8 cellular contexts compared by ENCODE assay signal in the genomic region with DNA sequence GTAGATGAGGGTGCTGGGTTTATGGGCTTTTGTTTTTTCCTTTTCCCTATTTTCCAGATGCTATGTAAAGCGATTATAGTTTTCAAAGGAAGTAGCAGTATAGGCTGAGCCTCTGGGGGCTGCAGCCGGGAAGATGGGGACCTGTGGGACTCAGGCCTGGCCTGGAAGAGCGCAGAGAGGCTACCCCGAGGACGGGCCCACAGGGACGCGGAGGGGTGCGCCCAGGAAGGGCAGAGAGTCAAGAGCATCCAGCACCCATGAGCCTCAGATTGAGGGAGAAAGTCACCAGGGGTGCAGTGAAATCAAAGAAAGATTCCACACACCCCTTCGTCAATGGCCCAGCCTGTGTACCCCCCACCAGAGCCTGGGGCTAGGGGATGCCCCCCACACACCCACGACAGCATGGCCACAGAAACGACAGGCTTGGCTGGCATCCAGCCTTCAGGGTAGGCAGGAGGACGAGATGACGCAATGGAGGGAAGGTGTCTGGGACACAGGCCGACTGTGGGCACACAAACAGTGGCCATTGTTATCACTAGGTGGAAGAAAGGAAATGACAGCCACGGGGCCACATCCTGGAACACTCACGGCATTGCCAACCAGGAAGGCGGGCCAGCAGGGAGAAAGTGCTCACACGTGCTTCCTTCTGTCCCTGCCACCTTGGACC. TPM values are rescaled to one million over a fixed set of nuclear protein-coding genes. Genes with fewer than 3 reads are reported as not detected.
DNase-seq lines count a peak whose midpoint lies in the region; FAIRE-seq and TF ChIP-seq lines count a peak whose summit lies in the region.

No MANE protein-coding gene starts in this region.

- peak overlapping the region; percentile 12 for H3K27ac Mint-ChIP-seq in chondrocyte (ENCODE audit: unreplicated experiment)

- H3K4me2 ChIP-seq in BLaER1 treated with 17β-estradiol and CSF1 and Interleukin-3, amounts not matched to agents 10 nM and 100 nM = peak overlapping the region; percentile 70 to 90 (median 84)

- no peak overlapping the region for H3K4me3 Mint-ChIP-seq in chondrocyte (ENCODE audit: unreplicated experiment)

- no peaks in the 10 kb centered on the region for H3K9me3 ChIP-seq in BLaER1 treated with 17β-estradiol and CSF1 and Interleukin-3, amounts not matched to agents 10 nM and 100 nM (replicated peaks in 1 of 11)
- H3K9me3 ChIP-seq in neutrophil = no peaks in the 10 kb centered on the region

- no peaks in the 10 kb centered on the region for H3K27me3 Mint-ChIP-seq in chondrocyte (ENCODE audit: low read depth)

- no peak for DNase-seq in chondrocyte (ENCODE audit: low spot score)
- no peak for DNase-seq in EL
- DNase-seq in iPS-NIHi11 (ENCODE audit: low spot score) = no peak
- DNase-seq in kidney tubule cell (ENCODE audit: low spot score) = no peak
- no peak for DNase-seq in GM12891 (ENCODE audit: insufficient read length, low spot score)

- no peaks in the 10 kb centered on the region for H3K27me3 ChIP-seq in BLaER1 treated with 17β-estradiol and CSF1 and Interleukin-3, amounts not matched to agents 10 nM and 100 nM
- H3K27me3 ChIP-seq in neutrophil = no peaks in the 10 kb centered on the region

- peak overlapping the region in 1 of 10 experiments; percentile 1; a peak in 1 of 20 replicates for H3K4me3 ChIP-seq in BLaER1 treated with 17β-estradiol and CSF1 and Interleukin-3, amounts not matched to agents 10 nM and 100 nM
- no peak overlapping the region for H3K4me3 ChIP-seq in neutrophil (ENCODE audit: low read depth in 1 of 2, low read length in 1 of 2)

- FAIRE-seq in GM12891 (lab: Jason Lieb, UNC) = no peak

- H4K20me1 ChIP-seq in BLaER1 treated with 17β-estradiol and CSF1 and Interleukin-3, amounts not matched to agents 10 nM and 100 nM = no peaks in the 10 kb centered on the region

- H3K9me3 Mint-ChIP-seq in chondrocyte (ENCODE audit: low read depth) = no peaks in the 10 kb centered on the region

- peak overlapping the region; percentile 14 to 84 (median 77); a peak in 21 of 22 replicates for H3K27ac ChIP-seq in BLaER1 treated with 17β-estradiol and CSF1 and Interleukin-3, amounts not matched to agents 10 nM and 100 nM
- peak overlapping the region; percentile 13 for H3K27ac ChIP-seq in neutrophil

- H3K36me3 ChIP-seq in BLaER1 treated with 17β-estradiol and CSF1 and Interleukin-3, amounts not matched to agents 10 nM and 100 nM = peaks cover 0 to 20% (median 8%) of the 10 kb centered on the region in 11 experiments; a peak in 9 of 22 replicates
- H3K36me3 ChIP-seq in neutrophil = peaks cover 9% of the 10 kb centered on the region

- H3K9ac ChIP-seq in BLaER1 treated with 17β-estradiol and CSF1 and Interleukin-3, amounts not matched to agents 10 nM and 100 nM = peak overlapping the region; percentile 2 to 66 (median 55); a peak in 17 of 22 replicates

- TF ChIP-seq POLR2A in Raji (IDR thresholded peaks at IDR 0.05; ENCODE audit: insufficient read depth, low read depth, low read length) (0 out of 2 replicates have a peak, but pooled peaks have one; percentile 12), GM12891 (IDR thresholded peaks at IDR 0.05; ENCODE audit: low read depth, low read length) (no peak)

- H3K4me1 ChIP-seq in BLaER1 treated with 17β-estradiol and CSF1 and Interleukin-3, amounts not matched to agents 10 nM and 100 nM = peaks cover 63 to 82% (median 76%) of the 10 kb centered on the region in 10 experiments
- H3K4me1 ChIP-seq in neutrophil (ENCODE audit: control insufficient read depth in 1 of 2, insufficient read depth in 1 of 2, low read depth in 1 of 2, low read length in 1 of 2) = peaks cover 28 to 30% of the 10 kb centered on the region in 2 experiments

- H3K4me1 Mint-ChIP-seq in chondrocyte (ENCODE audit: low read depth) = peaks cover 26% of the 10 kb centered on the region

- no peak for TF ChIP-seq CTCF in chondrocyte (IDR thresholded peaks at IDR 0.05)
- no peak for TF ChIP-seq CTCF in neutrophil (IDR thresholded peaks at IDR 0.05)

- peaks cover 3% of the 10 kb centered on the region for H3K36me3 Mint-ChIP-seq in chondrocyte (ENCODE audit: low read depth)

TF ChIP-seq in GM12891, 5 proteins besides CTCF, POLR2A, EP300 and RAD21:
- TF ChIP-seq TAF1 (IDR thresholded peaks at IDR 0.05; ENCODE audit: low read depth, low read length) (no peak), POU2F2 (IDR thresholded peaks at IDR 0.05; ENCODE audit: low read depth, low read length) (no peak), POLR2AphosphoS5 (IDR thresholded peaks at IDR 0.05; ENCODE audit: low read depth, low read length) (no peak), PAX5 (IDR thresholded peaks at IDR 0.05; ENCODE audit: insufficient read depth, low read length, severe bottlenecking) (no peak), SPI1 (IDR thresholded peaks at IDR 0.05; ENCODE audit: low read depth, low read length) (no peak)

RNA-seq across cellular contexts. Expression of gene PLA2G6, which starts 9.0 kb away (rescaled TPM):
- total RNA-seq in chondrocyte = 16.3 to 30.2 TPM (median 21.0 TPM) in 3 replicates
- polyA plus RNA-seq in GM12891 (2012; ENCODE audit: low read depth, missing spikeins) = 19.4 TPM

RNA-seq across cellular contexts. Expression of gene MAFF, which starts 29.2 kb away (rescaled TPM):
- 1.7 to 9.9 TPM (median 8.5 TPM) in 3 replicates for total RNA-seq in chondrocyte
- polyA plus RNA-seq in GM12891 (2012; ENCODE audit: low read depth, missing spikeins) = 2.6 TPM
